In the genomic region with DNA sequence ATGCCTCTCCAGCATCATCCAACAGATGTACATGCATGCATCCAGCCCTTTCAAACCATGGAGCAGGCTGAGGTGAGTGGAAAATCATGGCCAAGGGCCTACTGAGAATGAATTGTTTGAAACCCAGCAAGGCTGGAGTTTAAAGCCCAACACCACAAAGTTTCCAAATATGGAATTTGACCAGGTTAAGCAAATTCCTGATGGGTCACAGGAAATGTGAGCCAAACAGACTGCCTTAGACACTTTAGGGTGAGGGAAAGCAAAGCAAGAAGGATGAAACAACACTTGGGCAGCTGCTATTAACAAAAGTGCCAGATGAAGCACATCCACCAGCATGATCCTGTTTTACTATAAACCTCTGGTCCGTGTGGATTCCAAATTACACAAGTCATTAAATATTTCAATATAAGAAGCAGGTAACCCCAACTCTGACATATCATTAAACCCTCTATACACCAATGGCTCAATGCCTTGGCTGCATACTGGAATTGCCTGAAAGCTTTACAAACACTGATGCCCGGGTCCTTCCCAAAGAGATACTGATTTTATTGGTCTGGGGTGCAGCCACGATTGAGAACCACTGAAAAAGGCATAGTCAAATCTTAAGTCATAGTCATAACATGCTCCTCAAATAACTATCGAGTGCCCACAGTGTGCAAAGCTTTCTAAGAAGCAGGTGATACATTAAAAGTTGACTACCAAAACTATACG, we compare ENCODE assay signal across 9 cellular contexts. TPM values are rescaled to one million over a fixed set of nuclear protein-coding genes. Genes with fewer than 3 reads are reported as not detected.
DNase-seq lines count a peak whose midpoint lies in the region; ATAC-seq and TF ChIP-seq lines count a peak whose summit lies in the region.
"Had no signal": no experiment of that assay in that cellular context is flagged by ENCODE, and none has a peak within 500 bp of the region (broad histone marks: within the 10 kb centered on the region; RNA-seq: fewer than 3 reads in every experiment).

No MANE protein-coding gene starts in this region.

- H3K27ac ChIP-seq in heart left ventricle (peak overlapping the region in 8 of 12 donors; percentile 11 to 86 (median 36)), caudate nucleus (ENCODE audit: low read depth, low read length) (peak overlapping the region; percentile 4), thoracic aorta (peak overlapping the region in 1 of 2 donors; percentile 43), colonic mucosa (no peak overlapping the region)

- no peak overlapping the region for H3K9ac ChIP-seq in colonic mucosa (ENCODE audit: low read depth in 2 of 2, low read length in 2 of 2)

- no peak for TF ChIP-seq POLR2A in heart left ventricle (IDR thresholded peaks at IDR 0.05)

- 68 to 78% (median 74%) methylated on average over 5 of the region's 5 CpGs for WGBS in heart left ventricle, 4 donors

- H3K9me3 ChIP-seq in heart left ventricle (no peaks in the 10 kb centered on the region), thoracic aorta (no peaks in the 10 kb centered on the region), colonic mucosa (no peaks in the 10 kb centered on the region)

- TF ChIP-seq CTCF in heart left ventricle (IDR thresholded peaks at IDR 0.05), result no peak
- TF ChIP-seq CTCF in thoracic aorta (IDR thresholded peaks at IDR 0.05), result no peak
- TF ChIP-seq CTCF in colonic mucosa (IDR thresholded peaks at IDR 0.05), result no peak

- POLR2A ChIA-PET in HEK293T (lab: Yijun Ruan, JAX), result interaction anchor here (0.6 kb wide), 1 partner anchor 10 kb away, joined by 3 read pairs; the partner anchor contains the start of gene KLF7

- no peaks in the 10 kb centered on the region for H3K27me3 ChIP-seq in heart left ventricle
- no peaks in the 10 kb centered on the region for H3K27me3 ChIP-seq in thoracic aorta (replicated peaks; ENCODE audit: insufficient read depth)
- no peaks in the 10 kb centered on the region for H3K27me3 ChIP-seq in colonic mucosa

- peak in 1 of 4 donors; percentile 8 for ATAC-seq in heart left ventricle
- ATAC-seq in left ventricle myocardium superior, result no peak
- peak; percentile 58 for ATAC-seq in HG03064 (IDR thresholded peaks at IDR 0.05; ENCODE audit: low read depth, unreplicated experiment)
- ATAC-seq in thoracic aorta (ENCODE audit: insufficient number of reproducible peaks, low FRiP score, low read depth), result no peak

- CTCF ChIA-PET in HEK293T (lab: Yijun Ruan, JAX), result interaction anchor here (0.6 kb wide), 1 partner anchor 47 kb away, joined by 4 read pairs; no protein-coding TSS in a partner anchor

- H3K4me3 ChIP-seq in heart left ventricle, result no peak overlapping the region
- H3K4me3 ChIP-seq in thoracic aorta, result peak overlapping the region; percentile 17
- no peak overlapping the region for H3K4me3 ChIP-seq in colonic mucosa

- H3K4me1 ChIP-seq in heart left ventricle (peaks cover 31 to 100% (median 99%) of the 10 kb centered on the region in 12 donors), thoracic aorta (ENCODE audit: control insufficient read depth in 1 of 2, low read depth in 2 of 2) (peaks cover 83 to 100% of the 10 kb centered on the region in 2 donors), colonic mucosa (no peaks in the 10 kb centered on the region)

- intact Hi-C loops in heart left ventricle (cut with DNase I), result no loop called here
- intact Hi-C loops in left ventricle myocardium superior (cut with micrococcal nuclease), result no loop called here
- intact Hi-C loops in colonic mucosa (cut with DNase I), result no loop called here

- DNase-seq in heart left ventricle (no peak), left ventricle myocardium superior (no peak), caudate nucleus (lab: John Stamatoyannopoulos, UW) (no peak), thoracic aorta (ENCODE audit: low spot score) (no peak), colonic mucosa (no peak), NCI-H774 (lab: John Stamatoyannopoulos, UW) (no peak), HEK293T (ENCODE audit: extremely low spot score) (no peak)
- DNase-seq: naive B cell had no signal

- no peaks in the 10 kb centered on the region for H3K36me3 ChIP-seq in heart left ventricle
- H3K36me3 ChIP-seq in thoracic aorta, result no peaks in the 10 kb centered on the region
- no peaks in the 10 kb centered on the region for H3K36me3 ChIP-seq in colonic mucosa

TF ChIP-seq in HEK293T, 16 proteins besides CTCF, POLR2A, EP300 and RAD21:
- TF ChIP-seq NFRKB (IDR thresholded peaks at IDR 0.05) (no peak), LEF1 (IDR thresholded peaks at IDR 0.05; ENCODE audit: borderline replicate concordance) (no peak), PKNOX1 (IDR thresholded peaks at IDR 0.05) (no peak), CTBP1 (IDR thresholded peaks at IDR 0.05; ENCODE audit: borderline replicate concordance) (no peak), FOXA1 (IDR thresholded peaks at IDR 0.05) (no peak), ARNT (IDR thresholded peaks at IDR 0.05) (no peak), TARDBP (IDR thresholded peaks at IDR 0.05) (no peak), ELF4 (IDR thresholded peaks at IDR 0.05) (no peak), HDGF (IDR thresholded peaks at IDR 0.05; ENCODE audit: borderline replicate concordance) (no peak), FOXK2 (IDR thresholded peaks at IDR 0.05) (no peak), BHLHE40 (IDR thresholded peaks at IDR 0.05; ENCODE audit: borderline replicate concordance) (no peak), L3MBTL2 (conservative IDR thresholded peaks at IDR 0.05) (no peak), SUZ12 (IDR thresholded peaks at IDR 0.05) (no peak), SP1 (IDR thresholded peaks at IDR 0.05) (no peak), ZNF384 (IDR thresholded peaks at IDR 0.05) (no peak)

RNA-seq across cellular contexts. Expression of gene KLF7, which starts 9.1 kb away (rescaled TPM):
- total RNA-seq in heart left ventricle, result 10 to 100 TPM; 23.9 to 49.8 (median 27.3) TPM
- polyA plus RNA-seq in heart left ventricle, result 10 to 100 TPM in 1 of 2 donors, 1 to 10 TPM in 1; 5.0 to 11.7 TPM
- total RNA-seq in left ventricle myocardium superior, result 22.2 TPM
- total RNA-seq in thoracic aorta, result 10 to 100 TPM; 27.2 to 28.3 TPM
- total RNA-seq in colonic mucosa, result 10 to 100 TPM in 1 of 2 donors, 1 to 10 TPM in 1; 4.7 to 12.9 TPM
